In the genomic region with DNA sequence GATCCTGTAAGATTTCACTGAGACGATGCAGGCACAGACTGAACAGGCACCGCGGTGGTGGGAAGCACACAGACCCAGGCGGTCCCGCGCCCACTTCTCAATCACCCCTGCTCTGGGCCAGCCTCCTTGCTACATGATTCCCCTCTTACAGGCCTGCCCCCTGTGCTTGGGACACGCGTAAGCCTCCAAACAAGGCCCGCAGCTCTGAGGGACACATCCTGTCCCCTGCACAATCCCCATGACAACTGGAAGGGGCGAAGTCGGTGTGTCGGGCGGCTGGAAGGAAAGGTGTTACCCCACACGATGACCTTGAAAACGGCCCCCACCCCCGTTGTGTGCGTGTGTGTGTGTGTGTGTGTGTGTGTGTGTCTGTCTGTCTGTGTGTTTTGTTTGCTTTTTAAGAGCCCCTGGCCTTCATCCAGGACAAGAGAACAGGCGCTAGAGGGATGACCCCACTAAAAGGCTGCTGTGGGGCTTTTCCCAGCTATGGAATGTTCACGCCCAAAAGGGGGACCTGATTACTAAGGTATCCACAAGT, we compare ENCODE assay signal across 1 cellular context.
TF ChIP-seq lines count a peak whose summit lies in the region.

No MANE protein-coding gene starts in this region.

TF ChIP-seq in HepG2, 621 proteins besides CTCF, POLR2A, EP300 and RAD21 (continued from another document):
- TF ChIP-seq, protein P1, sequence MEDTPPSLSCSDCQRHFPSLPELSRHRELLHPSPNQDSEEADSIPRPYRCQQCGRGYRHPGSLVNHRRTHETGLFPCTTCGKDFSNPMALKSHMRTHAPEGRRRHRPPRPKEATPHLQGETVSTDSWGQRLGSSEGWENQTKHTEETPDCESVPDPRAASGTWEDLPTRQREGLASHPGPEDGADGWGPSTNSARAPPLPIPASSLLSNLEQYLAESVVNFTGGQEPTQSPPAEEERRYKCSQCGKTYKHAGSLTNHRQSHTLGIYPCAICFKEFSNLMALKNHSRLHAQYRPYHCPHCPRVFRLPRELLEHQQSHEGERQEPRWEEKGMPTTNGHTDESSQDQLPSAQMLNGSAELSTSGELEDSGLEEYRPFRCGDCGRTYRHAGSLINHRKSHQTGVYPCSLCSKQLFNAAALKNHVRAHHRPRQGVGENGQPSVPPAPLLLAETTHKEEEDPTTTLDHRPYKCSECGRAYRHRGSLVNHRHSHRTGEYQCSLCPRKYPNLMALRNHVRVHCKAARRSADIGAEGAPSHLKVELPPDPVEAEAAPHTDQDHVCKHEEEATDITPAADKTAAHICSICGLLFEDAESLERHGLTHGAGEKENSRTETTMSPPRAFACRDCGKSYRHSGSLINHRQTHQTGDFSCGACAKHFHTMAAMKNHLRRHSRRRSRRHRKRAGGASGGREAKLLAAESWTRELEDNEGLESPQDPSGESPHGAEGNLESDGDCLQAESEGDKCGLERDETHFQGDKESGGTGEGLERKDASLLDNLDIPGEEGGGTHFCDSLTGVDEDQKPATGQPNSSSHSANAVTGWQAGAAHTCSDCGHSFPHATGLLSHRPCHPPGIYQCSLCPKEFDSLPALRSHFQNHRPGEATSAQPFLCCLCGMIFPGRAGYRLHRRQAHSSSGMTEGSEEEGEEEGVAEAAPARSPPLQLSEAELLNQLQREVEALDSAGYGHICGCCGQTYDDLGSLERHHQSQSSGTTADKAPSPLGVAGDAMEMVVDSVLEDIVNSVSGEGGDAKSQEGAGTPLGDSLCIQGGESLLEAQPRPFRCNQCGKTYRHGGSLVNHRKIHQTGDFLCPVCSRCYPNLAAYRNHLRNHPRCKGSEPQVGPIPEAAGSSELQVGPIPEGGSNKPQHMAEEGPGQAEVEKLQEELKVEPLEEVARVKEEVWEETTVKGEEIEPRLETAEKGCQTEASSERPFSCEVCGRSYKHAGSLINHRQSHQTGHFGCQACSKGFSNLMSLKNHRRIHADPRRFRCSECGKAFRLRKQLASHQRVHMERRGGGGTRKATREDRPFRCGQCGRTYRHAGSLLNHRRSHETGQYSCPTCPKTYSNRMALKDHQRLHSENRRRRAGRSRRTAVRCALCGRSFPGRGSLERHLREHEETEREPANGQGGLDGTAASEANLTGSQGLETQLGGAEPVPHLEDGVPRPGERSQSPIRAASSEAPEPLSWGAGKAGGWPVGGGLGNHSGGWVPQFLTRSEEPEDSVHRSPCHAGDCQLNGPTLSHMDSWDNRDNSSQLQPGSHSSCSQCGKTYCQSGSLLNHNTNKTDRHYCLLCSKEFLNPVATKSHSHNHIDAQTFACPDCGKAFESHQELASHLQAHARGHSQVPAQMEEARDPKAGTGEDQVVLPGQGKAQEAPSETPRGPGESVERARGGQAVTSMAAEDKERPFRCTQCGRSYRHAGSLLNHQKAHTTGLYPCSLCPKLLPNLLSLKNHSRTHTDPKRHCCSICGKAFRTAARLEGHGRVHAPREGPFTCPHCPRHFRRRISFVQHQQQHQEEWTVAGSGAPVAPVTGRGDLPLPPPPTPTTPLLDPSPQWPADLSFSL (CRISPR knock-in tag; IDR thresholded peaks at IDR 0.05), result peak; percentile 63; the same call in 1 of the 2 replicates
TF ChIP-seq in HepG2: peak in this region for 1.
